In genomic region chr15:66774001-66774814, GRCh38 we compare ENCODE assay signal across 1 cellular context.
TF ChIP-seq lines count a peak whose summit lies in the region.

No MANE protein-coding gene starts in this region.

TF ChIP-seq in HEK293, 187 proteins besides CTCF, POLR2A, EP300 and RAD21 (continued from another document and continues in another):
- TF ChIP-seq ZNF19 (tag by site-specific recombination; IDR thresholded peaks at IDR 0.05; ENCODE audit: low read depth): no peak
- TF ChIP-seq WT1 (tag by site-specific recombination; IDR thresholded peaks at IDR 0.05): peak; percentile 41; the same call in 1 of the 2 replicates
- TF ChIP-seq SP2 (tag by site-specific recombination; IDR thresholded peaks at IDR 0.05): 0 out of 2 replicates have a peak, but pooled peaks have one; percentile 14
- TF ChIP-seq ZNF114 (tag by site-specific recombination; IDR thresholded peaks at IDR 0.05): no peak
- TF ChIP-seq ZSCAN30 (tag by site-specific recombination; IDR thresholded peaks at IDR 0.05): peak; percentile 89
- peak; percentile 71; the same call in 1 of the 2 replicates for TF ChIP-seq INSM2 (tag by site-specific recombination; IDR thresholded peaks at IDR 0.05)
- no peak for TF ChIP-seq ZNF335 (tag by site-specific recombination; conservative IDR thresholded peaks at IDR 0.05)
- peak; percentile 31; the same call in 1 of the 2 replicates for TF ChIP-seq BCL11A (tag by site-specific recombination; IDR thresholded peaks at IDR 0.05; ENCODE audit: low read depth)
- peak; percentile 84 for TF ChIP-seq KLF17 (tag by site-specific recombination; IDR thresholded peaks at IDR 0.05)
- no peak for TF ChIP-seq ZBTB10 (tag by site-specific recombination; IDR thresholded peaks at IDR 0.05)
- TF ChIP-seq ZBTB17 (tag by site-specific recombination; IDR thresholded peaks at IDR 0.05): peak; percentile 96
- TF ChIP-seq ZNF580 (tag by site-specific recombination; IDR thresholded peaks at IDR 0.05): peak; percentile 50; the same call in 1 of the 2 replicates
- TF ChIP-seq ZBTB8A (tag by site-specific recombination; IDR thresholded peaks at IDR 0.05): peak; percentile 83
- TF ChIP-seq ZSCAN23 (tag by site-specific recombination; IDR thresholded peaks at IDR 0.05): no peak
- TF ChIP-seq ZXDB (tag by site-specific recombination; IDR thresholded peaks at IDR 0.05): peak; percentile 30; the same call in 1 of the 2 replicates
- TF ChIP-seq ZIC2 (tag by site-specific recombination; IDR thresholded peaks at IDR 0.05): peak; percentile 87
- TF ChIP-seq KLF10 (tag by site-specific recombination; IDR thresholded peaks at IDR 0.05): no peak
- no peak for TF ChIP-seq ZBTB49 (tag by site-specific recombination; IDR thresholded peaks at IDR 0.05; ENCODE audit: low read depth)
- no peak for TF ChIP-seq PRDM6 (tag by site-specific recombination; IDR thresholded peaks at IDR 0.05)
- peak; percentile 32; the same call in 1 of the 2 replicates for TF ChIP-seq ZNF24 (tag by site-specific recombination; IDR thresholded peaks at IDR 0.05)
- TF ChIP-seq ZNF449 (tag by site-specific recombination; IDR thresholded peaks at IDR 0.05): peak; percentile 39; the same call in 1 of the 2 replicates
- TF ChIP-seq ZFP69B (tag by site-specific recombination; IDR thresholded peaks at IDR 0.05): peak; percentile 62; the same call in 1 of the 2 replicates
- TF ChIP-seq GLIS2 (tag by site-specific recombination; IDR thresholded peaks at IDR 0.05): peak; percentile 91
- peak; percentile 89 for TF ChIP-seq ZNF341 (tag by site-specific recombination; IDR thresholded peaks at IDR 0.05; ENCODE audit: low read depth)
- TF ChIP-seq ZNF629 (tag by site-specific recombination; IDR thresholded peaks at IDR 0.05): peak; percentile 47; the same call in 1 of the 2 replicates
- no peak for TF ChIP-seq ZNF658 (tag by site-specific recombination; IDR thresholded peaks at IDR 0.05)
- TF ChIP-seq SP3 (tag by site-specific recombination; IDR thresholded peaks at IDR 0.05): no peak
- TF ChIP-seq ZNF169 (tag by site-specific recombination; IDR thresholded peaks at IDR 0.05): no peak
- peak; percentile 93 for TF ChIP-seq ZNF660 (tag by site-specific recombination; IDR thresholded peaks at IDR 0.05)
- TF ChIP-seq ZFHX2 (tag by site-specific recombination; conservative IDR thresholded peaks at IDR 0.05): peak; percentile 10; the same call in 1 of the 2 replicates
- peak; percentile 42; the same call in 1 of the 2 replicates for TF ChIP-seq ZNF324 (tag by site-specific recombination; IDR thresholded peaks at IDR 0.05)
- peak; percentile 87 for TF ChIP-seq ZBTB48 (tag by site-specific recombination; IDR thresholded peaks at IDR 0.05)
- no peak for TF ChIP-seq SETDB1 (IDR thresholded peaks at IDR 0.05; ENCODE audit: insufficient read length, low read length)
- TF ChIP-seq ZNF654 (tag by site-specific recombination; IDR thresholded peaks at IDR 0.05; ENCODE audit: low read depth): peak; percentile 76
- TF ChIP-seq ZSCAN16 (tag by site-specific recombination; IDR thresholded peaks at IDR 0.05): no peak
- no peak for TF ChIP-seq ZNF302 (tag by site-specific recombination; IDR thresholded peaks at IDR 0.05; ENCODE audit: low read depth)
- TF ChIP-seq ZNF623 (tag by site-specific recombination; IDR thresholded peaks at IDR 0.05): peak; percentile 71
- no peak for TF ChIP-seq ZNF518A (tag by site-specific recombination; conservative IDR thresholded peaks at IDR 0.05; ENCODE audit: low read depth)
- TF ChIP-seq ZNF830 (tag by site-specific recombination; IDR thresholded peaks at IDR 0.05; ENCODE audit: low read depth): no peak
- peak; percentile 96 for TF ChIP-seq GLIS1 (tag by site-specific recombination; IDR thresholded peaks at IDR 0.05)
- TF ChIP-seq TSHZ1 (tag by site-specific recombination; IDR thresholded peaks at IDR 0.05; ENCODE audit: borderline replicate concordance): peak; percentile 35; the same call in 1 of the 2 replicates
